In the genomic region with DNA sequence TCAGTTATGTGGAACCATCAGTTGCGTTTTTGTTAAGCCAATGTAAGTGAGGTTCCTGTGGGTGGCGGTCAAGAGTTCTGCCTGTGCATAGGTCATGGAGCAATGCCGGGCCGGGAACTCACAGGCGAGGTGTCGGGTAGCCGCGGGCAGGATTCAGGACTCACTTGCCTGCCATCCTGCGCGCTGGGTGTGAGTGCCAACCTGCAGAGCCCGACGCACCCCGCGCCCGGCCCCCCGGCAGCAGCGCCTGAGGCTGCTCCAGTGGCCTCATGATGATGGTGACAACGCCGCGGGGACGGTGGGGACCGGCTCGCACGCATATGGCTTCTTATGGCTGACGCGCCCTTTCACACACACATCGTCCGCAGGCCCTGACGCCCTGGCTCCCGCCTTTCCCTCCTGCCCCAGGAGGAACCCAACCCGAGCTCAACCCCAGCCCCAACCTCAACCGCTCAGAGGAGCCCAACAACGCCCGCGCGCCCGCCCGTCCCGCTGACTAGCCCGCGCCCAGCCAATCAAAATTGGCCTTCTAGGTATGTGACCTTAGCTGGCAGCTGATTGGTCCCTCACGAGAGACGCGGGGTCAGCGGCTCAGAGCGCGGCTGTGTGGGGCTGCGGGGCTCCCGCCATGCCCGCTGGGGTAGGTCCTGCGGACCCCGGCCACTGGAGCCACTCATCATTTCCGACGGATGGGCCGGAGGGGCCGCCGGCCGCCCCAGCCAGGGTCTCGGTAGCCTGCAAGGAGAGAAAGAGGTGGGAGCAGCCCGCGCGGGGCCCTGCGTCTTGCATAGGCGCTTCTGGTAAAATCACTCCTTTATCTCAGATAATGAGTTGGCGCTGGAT, we compare ENCODE assay signal across 8 cellular contexts. TPM values are rescaled to one million over a fixed set of nuclear protein-coding genes. Genes with fewer than 3 reads are reported as not detected.
DNase-seq lines count a peak whose midpoint lies in the region; ATAC-seq, FAIRE-seq and TF ChIP-seq lines count a peak whose summit lies in the region.

A gene with protein sequence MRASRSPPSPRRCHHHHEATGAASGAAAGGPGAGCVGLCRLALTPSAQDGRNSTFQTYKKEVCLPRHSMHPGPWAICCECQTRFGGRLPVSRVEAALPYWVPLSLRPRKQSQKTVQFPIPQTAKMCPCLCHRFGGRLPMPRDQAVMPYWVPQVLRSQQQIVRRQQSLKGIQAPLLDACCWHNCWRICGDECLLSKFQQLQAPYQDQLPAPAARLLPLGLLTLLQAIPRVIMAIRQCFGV (minus strand): TSS at position 470 of the 843 bp plus-strand sequence. CDS start 150 bp downstream, at position 320.

- no peaks in the 10 kb centered on the region for H3K9me3 Mint-ChIP-seq in natural killer cell treated with Interleukin-12 subunit alpha and Interleukin-12 subunit beta and Interleukin-15 and Interleukin-18, amount 100 ng/mL, for 72 hours

- FAIRE-seq in G401.6 (lab: Jason Lieb, UNC): peak; percentile 63

- peak within 1 kb of the TSS; percentile 96 for H3K27ac ChIP-seq in RWPE1

- H3K36me3 ChIP-seq in H7 (replicated peaks; ENCODE audit: control insufficient read depth, insufficient read depth, low read length): no peaks in the 10 kb centered on the region; the same call in 1 of the 2 replicates

- peak within 1 kb of the TSS; percentile 83 for H3K4me3 Mint-ChIP-seq in natural killer cell treated with Interleukin-12 subunit alpha and Interleukin-12 subunit beta and Interleukin-15 and Interleukin-18, amount 100 ng/mL, for 72 hours

- H3K27me3 ChIP-seq in H7 (ENCODE audit: control insufficient read depth, insufficient read depth, low read length): no peaks in the 10 kb centered on the region

- ATAC-seq in natural killer cell treated with Interleukin-12 subunit alpha and Interleukin-12 subunit beta and Interleukin-15 and Interleukin-18, amount 100 ng/mL, for 72 hours: peak; percentile 96 to 98

- H3K4me3 ChIP-seq in H7 (ENCODE audit: insufficient read depth, low read depth, low read length) (peak within 1 kb of the TSS; percentile 96), fibroblast of pulmonary artery (replicated peaks; ENCODE audit: low read depth, low read length) (peak within 1 kb of the TSS; percentile 98)

- peaks cover 13 to 16% of the 10 kb centered on the region in 2 donors for H3K4me1 Mint-ChIP-seq in natural killer cell treated with Interleukin-12 subunit alpha and Interleukin-12 subunit beta and Interleukin-15 and Interleukin-18, amount 100 ng/mL, for 72 hours (ENCODE audit: low read depth in 2 of 2)

- CTCF ChIA-PET in RWPE1 (lab: Yijun Ruan, JAX): interaction anchor here (0.6 to 1.1 kb wide), 6 partner anchors 19 to 1216 kb away, joined by 3 to 4 read pairs (median 3); no protein-coding TSS in a partner anchor

- peaks cover 11% of the 10 kb centered on the region for H3K36me3 Mint-ChIP-seq in natural killer cell treated with Interleukin-12 subunit alpha and Interleukin-12 subunit beta and Interleukin-15 and Interleukin-18, amount 100 ng/mL, for 72 hours

- POLR2A ChIA-PET in RWPE1 (lab: Yijun Ruan, JAX; ENCODE audit: low non-redundant PET): interaction anchor here (0.6 to 1.1 kb wide), 3 partner anchors 14 to 554 kb away, joined by 3 to 6 read pairs (median 4); a partner anchor contains a TSS

- peak within 1 kb of the TSS; percentile 94 to 97 for H3K27ac Mint-ChIP-seq in natural killer cell treated with Interleukin-12 subunit alpha and Interleukin-12 subunit beta and Interleukin-15 and Interleukin-18, amount 100 ng/mL, for 72 hours

- peak; percentile 100 for DNase-seq in H7
- peak; percentile 94 for DNase-seq in LoVo (ENCODE audit: low spot score)
- DNase-seq in RWPE1 (ENCODE audit: low spot score): peak; percentile 100
- peak; percentile 91 for DNase-seq in activated T-helper 9 cell treated with anti-CD3 and anti-CD28 coated beads, Interleukin-2, amount 50 U/mL, for 16 hours (ENCODE audit: low read depth)
- peak; percentile 95 for DNase-seq in fibroblast of pulmonary artery (ENCODE audit: low read depth)
- DNase-seq in natural killer cell treated with Interleukin-12 subunit alpha and Interleukin-12 subunit beta and Interleukin-15 and Interleukin-18, amount 100 ng/mL, for 72 hours (ENCODE audit: low spot score): peak; percentile 97
- DNase-seq in stimulated activated naive CD4-positive, alpha-beta T cell treated with Interleukin-2 at 50 U/mL for 16 hours (lab: John Stamatoyannopoulos, UW): peak; percentile 92

- no peaks in the 10 kb centered on the region for H3K27me3 Mint-ChIP-seq in natural killer cell treated with Interleukin-12 subunit alpha and Interleukin-12 subunit beta and Interleukin-15 and Interleukin-18, amount 100 ng/mL, for 72 hours

- TF ChIP-seq CTCF in RWPE1 (conservative IDR thresholded peaks at IDR 0.05; ENCODE audit: low read depth): peak; percentile 67
- TF ChIP-seq CTCF in fibroblast of pulmonary artery (IDR thresholded peaks at IDR 0.05; ENCODE audit: low read length, missing control alignments): peak; percentile 62

RNA-seq across cellular contexts. Expression of the gene that starts here (rescaled TPM):
- 4.4 and 5.1 TPM in 2 replicates for total RNA-seq in H7 (2014; rRNA removed; shearing (Covaris generic))
- 1 to 10 TPM; 4.6 to 7.0 TPM for total RNA-seq in natural killer cell treated with Interleukin-12 subunit alpha and Interleukin-12 subunit beta and Interleukin-15 and Interleukin-18, amount 100 ng/mL, for 72 hours

Comparison
In these comparisons a context has a peak if more than half of its experiments do, and no peak if none do; other contexts are left out.
1. Peak in every context shown above with its lines: DNase-seq, ATAC-seq, H3K4me3 ChIP-seq and H3K27ac ChIP-seq.